Comparison of ENCODE assay signal across 17 cellular contexts in the genomic region with DNA sequence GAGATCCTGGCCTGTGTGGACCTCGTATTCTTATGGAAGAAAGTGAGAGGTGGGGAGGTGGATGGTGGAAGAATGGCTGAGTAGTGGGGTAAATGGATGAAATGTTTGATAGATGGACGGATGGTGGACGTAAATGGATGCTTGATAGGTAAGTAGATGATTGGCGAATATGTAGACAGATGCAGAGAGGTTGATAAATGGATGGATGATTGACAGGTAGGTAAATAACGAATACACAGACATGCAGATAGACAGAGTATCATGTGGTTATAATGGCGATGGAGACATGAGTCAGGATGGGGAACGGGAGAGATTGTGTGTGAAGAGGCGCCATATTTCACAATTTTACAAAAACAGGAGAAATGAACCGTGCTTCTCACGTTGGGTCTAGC.
A peak's percentile ranks its signal among the peaks of the same experiment; 100 is the strongest.
DNase-seq lines count a peak whose midpoint lies in the region; ATAC-seq and TF ChIP-seq lines count a peak whose summit lies in the region.
"Had no signal": no experiment of that assay in that cellular context is flagged by ENCODE, and none has a peak within 500 bp of the region (broad histone marks: within the 10 kb centered on the region; RNA-seq: fewer than 3 reads in every experiment).

No MANE protein-coding gene starts in this region.

- no peaks in the 10 kb centered on the region for H3K36me3 ChIP-seq in CD4-positive, CD25-positive, alpha-beta regulatory T cell (ENCODE audit: control insufficient read depth, insufficient read depth, low read length)

- H3K4me1 Mint-ChIP-seq in activated CD4-positive, alpha-beta T cell treated with anti-CD3 and anti-CD28 coated beads for 36 hours: peaks cover 24% of the 10 kb centered on the region
- H3K4me1 Mint-ChIP-seq in CD4-positive, CD25-positive, alpha-beta regulatory T cell: peaks cover 0 to 23% (median 14%) of the 10 kb centered on the region in 4 donors
- H3K4me1 Mint-ChIP-seq in T-helper 17 cell (peaks cover 17% of the 10 kb centered on the region), chondrocyte (ENCODE audit: low read depth) (no peaks in the 10 kb centered on the region)
- peaks cover 21% of the 10 kb centered on the region for H3K4me1 Mint-ChIP-seq in central memory CD8-positive, alpha-beta T cell

- CTCF ChIA-PET in activated CD4-positive, alpha-beta T cell treated with anti-CD3 and anti-CD28 coated beads for 36 hours (lab: Charles Lee): interaction anchor here (0.6 kb wide), 1 partner anchor 19 kb away, joined by 4 read pairs; no protein-coding TSS in a partner anchor

- no peak for DNase-seq in activated CD4-positive, alpha-beta T cell treated with anti-CD3 and anti-CD28 coated beads for 36 hours
- no peak for DNase-seq in activated CD4-positive, alpha-beta T cell treated with anti-CD3 and anti-CD28 coated beads for 1 hour
- no peak for DNase-seq in CD4-positive, CD25-positive, alpha-beta regulatory T cell
- no peak for DNase-seq in T-helper 17 cell
- no peak for DNase-seq in central memory CD8-positive, alpha-beta T cell (ENCODE audit: low spot score in 2 of 2)
- no peak for DNase-seq in chondrocyte (ENCODE audit: low spot score)
- DNase-seq in SKM-1 (lab: John Stamatoyannopoulos, UW; ENCODE audit: unreplicated experiment): no peak
- no peak for DNase-seq in occipital lobe (lab: John Stamatoyannopoulos, UW)
- DNase-seq: 8988T, Caco-2, HCEC 1CT, NCI-H1417 treated with DMSO at 0.1 percent for 48 hours, NCI-H2029 treated with DMSO at 0.1 percent for 48 hours, NCI-H2227 treated with DMSO at 0.1 percent for 48 hours, NCI-H526 had no signal

- ATAC-seq in activated CD4-positive, alpha-beta T cell treated with anti-CD3 and anti-CD28 coated beads for 36 hours: no peak
- ATAC-seq in CD4-positive, CD25-positive, alpha-beta regulatory T cell (ENCODE audit: low read depth in 2 of 2): no peak
- ATAC-seq in T-helper 17 cell: no peak
- ATAC-seq in central memory CD8-positive, alpha-beta T cell (replicated peaks; ENCODE audit: extremely low read depth, poor library complexity, severe bottlenecking): no peak
- ATAC-seq: HepG2 had no signal

- peak overlapping the region; percentile 14 for H3K27ac ChIP-seq in CD4-positive, CD25-positive, alpha-beta regulatory T cell (ENCODE audit: insufficient read depth, low read length, poor library complexity, severe bottlenecking)
- H3K27ac ChIP-seq: BLaER1 had no signal

- H3K27me3 ChIP-seq in CD4-positive, CD25-positive, alpha-beta regulatory T cell (ENCODE audit: control insufficient read depth, insufficient read depth, low read length): no peaks in the 10 kb centered on the region
- H3K27me3 ChIP-seq: BLaER1 had no signal

- H3K4me3 ChIP-seq in CD4-positive, CD25-positive, alpha-beta regulatory T cell (ENCODE audit: low read depth, low read length): peak overlapping the region; percentile 4
- H3K4me3 ChIP-seq: BLaER1 had no signal

- peaks cover 8% of the 10 kb centered on the region for H3K4me1 ChIP-seq in CD4-positive, CD25-positive, alpha-beta regulatory T cell (ENCODE audit: control insufficient read depth, insufficient read depth, low read length, poor library complexity, severe bottlenecking)
- H3K4me1 ChIP-seq: Caco-2 had no signal

- no peaks in the 10 kb centered on the region for H3K27me3 Mint-ChIP-seq in activated CD4-positive, alpha-beta T cell treated with anti-CD3 and anti-CD28 coated beads for 36 hours
- H3K27me3 Mint-ChIP-seq in CD4-positive, CD25-positive, alpha-beta regulatory T cell: no peaks in the 10 kb centered on the region
- no peaks in the 10 kb centered on the region for H3K27me3 Mint-ChIP-seq in T-helper 17 cell
- no peaks in the 10 kb centered on the region for H3K27me3 Mint-ChIP-seq in central memory CD8-positive, alpha-beta T cell
- H3K27me3 Mint-ChIP-seq in chondrocyte (ENCODE audit: low read depth): no peaks in the 10 kb centered on the region

- peak overlapping the region; percentile 10 for H3K4me3 Mint-ChIP-seq in activated CD4-positive, alpha-beta T cell treated with anti-CD3 and anti-CD28 coated beads for 36 hours
- H3K4me3 Mint-ChIP-seq in CD4-positive, CD25-positive, alpha-beta regulatory T cell: peak overlapping the region in 2 of 4 donors; percentile 11 to 74
- H3K4me3 Mint-ChIP-seq in T-helper 17 cell (peak overlapping the region; percentile 6), chondrocyte (ENCODE audit: unreplicated experiment) (no peak overlapping the region)
- peak overlapping the region; percentile 59 for H3K4me3 Mint-ChIP-seq in central memory CD8-positive, alpha-beta T cell

- no peaks in the 10 kb centered on the region for H3K9me3 ChIP-seq in CD4-positive, CD25-positive, alpha-beta regulatory T cell (ENCODE audit: control insufficient read depth in 2 of 2, low read length in 2 of 2)
- H3K9me3 ChIP-seq in T-helper 17 cell (ENCODE audit: control insufficient read depth, low read length, poor library complexity, severe bottlenecking): no peaks in the 10 kb centered on the region
- H3K9me3 ChIP-seq: BLaER1, Caco-2 had no signal

- POLR2A ChIA-PET in activated CD4-positive, alpha-beta T cell treated with anti-CD3 and anti-CD28 coated beads for 36 hours (lab: Charles Lee): interaction anchor here (0.7 kb wide), 1 partner anchor 578 kb away, joined by 4 read pairs; no protein-coding TSS in a partner anchor

- peak overlapping the region; percentile 4 for H3K27ac Mint-ChIP-seq in activated CD4-positive, alpha-beta T cell treated with anti-CD3 and anti-CD28 coated beads for 36 hours
- H3K27ac Mint-ChIP-seq in CD4-positive, CD25-positive, alpha-beta regulatory T cell: peak overlapping the region in 1 of 3 donors; percentile 62
- H3K27ac Mint-ChIP-seq in T-helper 17 cell (peak overlapping the region; percentile 61), chondrocyte (ENCODE audit: unreplicated experiment) (no peak overlapping the region)
- peak overlapping the region; percentile 80 for H3K27ac Mint-ChIP-seq in central memory CD8-positive, alpha-beta T cell (ENCODE audit: low read depth)

- intact Hi-C loops in activated CD4-positive, alpha-beta T cell treated with anti-CD3 and anti-CD28 coated beads for 36 hours (cut with DNase I, micrococcal nuclease): no loop called here

- TF ChIP-seq CTCF in chondrocyte (IDR thresholded peaks at IDR 0.05): no peak

- H3K36me3 Mint-ChIP-seq in activated CD4-positive, alpha-beta T cell treated with anti-CD3 and anti-CD28 coated beads for 36 hours (ENCODE audit: low read depth): peaks cover 3% of the 10 kb centered on the region
- H3K36me3 Mint-ChIP-seq in CD4-positive, CD25-positive, alpha-beta regulatory T cell: peaks cover 5% of the 10 kb centered on the region
- H3K36me3 Mint-ChIP-seq in T-helper 17 cell (ENCODE audit: low read depth): no peaks in the 10 kb centered on the region
- H3K36me3 Mint-ChIP-seq in central memory CD8-positive, alpha-beta T cell (ENCODE audit: insufficient read depth): no peaks in the 10 kb centered on the region
- H3K36me3 Mint-ChIP-seq in chondrocyte (ENCODE audit: low read depth): peaks cover 25% of the 10 kb centered on the region

- peaks cover 10% of the 10 kb centered on the region for H3K9me3 Mint-ChIP-seq in activated CD4-positive, alpha-beta T cell treated with anti-CD3 and anti-CD28 coated beads for 36 hours (ENCODE audit: low read depth)
- H3K9me3 Mint-ChIP-seq in CD4-positive, CD25-positive, alpha-beta regulatory T cell: peaks cover 0 to 2% (median 0%) of the 10 kb centered on the region in 7 donors
- no peaks in the 10 kb centered on the region for H3K9me3 Mint-ChIP-seq in central memory CD8-positive, alpha-beta T cell
- no peaks in the 10 kb centered on the region for H3K9me3 Mint-ChIP-seq in chondrocyte (ENCODE audit: low read depth)
